19 cellular contexts compared by ENCODE assay signal in the genomic region with DNA sequence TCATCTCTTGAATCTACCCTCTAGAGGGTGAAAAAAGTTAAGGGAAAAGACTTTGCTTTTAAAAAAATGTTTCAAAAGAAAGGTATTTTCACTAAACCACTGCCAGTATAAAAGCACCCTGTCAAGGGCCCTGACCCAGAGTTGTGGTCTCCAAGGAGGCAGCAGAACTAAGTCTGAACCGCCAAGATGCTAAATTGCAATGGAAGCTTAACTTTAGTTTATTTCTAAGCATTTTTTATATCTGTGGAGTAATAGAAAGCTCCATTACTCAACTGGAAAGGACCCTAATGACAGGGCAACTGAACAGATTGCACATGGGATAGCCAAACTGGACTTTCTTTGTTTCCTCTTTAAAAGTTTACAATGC.
DNase-seq lines count a peak whose midpoint lies in the region; ATAC-seq and TF ChIP-seq lines count a peak whose summit lies in the region.
"Had no signal": no experiment of that assay in that cellular context is flagged by ENCODE, and none has a peak within 500 bp of the region (broad histone marks: within the 10 kb centered on the region; RNA-seq: fewer than 3 reads in every experiment).

No MANE protein-coding gene starts in this region.

- H3K23ac ChIP-seq in mesenchymal stem cell (ENCODE audit: low read length in 2 of 2): no peak overlapping the region

- no peak overlapping the region for H3K9ac ChIP-seq in mammary epithelial cell (ENCODE audit: insufficient read depth, low read length)
- peak overlapping the region; percentile 71 for H3K9ac ChIP-seq in mesenchymal stem cell (ENCODE audit: low read length)
- no peak overlapping the region for H3K9ac ChIP-seq in smooth muscle cell (ENCODE audit: low read depth)

- no peak overlapping the region for H3K18ac ChIP-seq in mesenchymal stem cell (ENCODE audit: low read depth in 1 of 2, low read length in 2 of 2)

- DNase-seq in MCF 10A (ENCODE audit: unreplicated experiment) (no peak), mammary epithelial cell (no peak), astrocyte of the hippocampus (ENCODE audit: low read depth, low spot score) (peak; percentile 29), mesenchymal stem cell (no peak), smooth muscle cell (lab: John Stamatoyannopoulos, UW; ENCODE audit: unreplicated experiment) (no peak), Calu3 (no peak), spleen (no peak)
- DNase-seq: activated CD8-positive, alpha-beta memory T cell treated with anti-CD3 and anti-CD28 coated beads for 24 hours; activated T-cell treated with anti-CD3 and anti-CD28 coated beads, Interleukin-2, amount 50 U/mL, for 24 hours; Caco-2; central memory CD4-positive, alpha-beta T cell; erythroblast; ovary; SIG-M5; T-helper 1 cell had no signal

- H3K9me3 ChIP-seq in mammary epithelial cell (replicated peaks; ENCODE audit: insufficient read depth, low read length) (no peaks in the 10 kb centered on the region), mesenchymal stem cell (ENCODE audit: control insufficient read depth, low read length) (no peaks in the 10 kb centered on the region), smooth muscle cell (replicated peaks; ENCODE audit: low read depth) (no peaks in the 10 kb centered on the region), spleen (no peaks in the 10 kb centered on the region)
- H3K9me3 ChIP-seq: BE2C, Caco-2, ovary, upper lobe of left lung had no signal

- H2BK120ac ChIP-seq in mesenchymal stem cell (ENCODE audit: low read depth, low read length): no peak overlapping the region

- no TSS peak for BruUV-seq in MCF 10A (replicated peaks; lab: Mats Ljungman, UMichigan)
- BruUV-seq in mammary epithelial cell (replicated peaks; lab: Mats Ljungman, UMichigan): no TSS peak
- BruUV-seq in Calu3 (replicated peaks; lab: Mats Ljungman, UMichigan): no TSS peak

- no peak overlapping the region for H2AFZ ChIP-seq in mammary epithelial cell (ENCODE audit: low read depth, low read length)
- H2AFZ ChIP-seq in mesenchymal stem cell (ENCODE audit: low read depth, low read length): no peak overlapping the region
- no peak overlapping the region for H2AFZ ChIP-seq in smooth muscle cell (ENCODE audit: low read depth)

- intact Hi-C loops in MCF 10A (cut with micrococcal nuclease): no loop called here
- intact Hi-C loops in mammary epithelial cell (cut with micrococcal nuclease): no loop called here
- intact Hi-C loops in Calu3 (cut with micrococcal nuclease; ENCODE audit: unreplicated experiment): no loop called here
- intact Hi-C loops in spleen (cut with DNase I; ENCODE audit: low total_unique reads): no loop called here

- H3F3A ChIP-seq in smooth muscle cell (ENCODE audit: low read depth): no peaks in the 10 kb centered on the region

- no peak for ATAC-seq in GM18909 (IDR thresholded peaks at IDR 0.05; ENCODE audit: poor library complexity, unreplicated experiment)

- no peaks in the 10 kb centered on the region for H3K36me3 Mint-ChIP-seq in MCF 10A (ENCODE audit: insufficient read depth, unreplicated experiment)
- no peaks in the 10 kb centered on the region for H3K36me3 Mint-ChIP-seq in Calu3 (ENCODE audit: insufficient read depth, unreplicated experiment)

- H3K79me2 ChIP-seq in mammary epithelial cell (ENCODE audit: insufficient read depth, low read length): no peaks in the 10 kb centered on the region
- H3K79me2 ChIP-seq in smooth muscle cell (ENCODE audit: low read depth): no peaks in the 10 kb centered on the region

- no peak for TF ChIP-seq POLR2A in spleen (IDR thresholded peaks at IDR 0.05)

- no peaks in the 10 kb centered on the region for H3K27me3 Mint-ChIP-seq in MCF 10A (ENCODE audit: insufficient read depth, unreplicated experiment)
- H3K27me3 Mint-ChIP-seq in Calu3 (ENCODE audit: unreplicated experiment): no peaks in the 10 kb centered on the region
- H3K27me3 Mint-ChIP-seq: activated T-cell treated with anti-CD3 and anti-CD28 coated beads, Interleukin-2, amount 50 U/mL, for 24 hours had no signal

- H3K79me1 ChIP-seq in mesenchymal stem cell (replicated peaks; ENCODE audit: low read length, poor library complexity, severe bottlenecking): no peaks in the 10 kb centered on the region

- TF ChIP-seq CTCF in MCF 10A (IDR thresholded peaks at IDR 0.05; ENCODE audit: unreplicated experiment) (no peak), mammary epithelial cell (conservative IDR thresholded peaks at IDR 0.05 in 1 of 2, IDR thresholded peaks at IDR 0.05 in 1 of 2; ENCODE audit: extremely low read depth in 1 of 2, insufficient read depth in 1 of 2, low read depth in 1 of 2, low read length in 2 of 2) (no peak), smooth muscle cell (IDR thresholded peaks at IDR 0.05; ENCODE audit: borderline replicate concordance, insufficient read depth, poor library complexity, severe bottlenecking) (no peak), Calu3 (IDR thresholded peaks at IDR 0.05; ENCODE audit: unreplicated experiment) (no peak), spleen (IDR thresholded peaks at IDR 0.05 in 8 of 11, conservative IDR thresholded peaks at IDR 0.05 in 3 of 11) (no peak)

- H4K8ac ChIP-seq in mesenchymal stem cell (ENCODE audit: low read length): no peak overlapping the region

- H3K4ac ChIP-seq in mesenchymal stem cell (ENCODE audit: low read depth in 1 of 2, low read length in 2 of 2): no peak overlapping the region

- H4K20me1 ChIP-seq in mammary epithelial cell (ENCODE audit: insufficient read depth, low read length) (no peaks in the 10 kb centered on the region), smooth muscle cell (ENCODE audit: low read depth) (no peaks in the 10 kb centered on the region)

- no peak overlapping the region for H3K4me3 Mint-ChIP-seq in MCF 10A (ENCODE audit: unreplicated experiment)
- H3K4me3 Mint-ChIP-seq in Calu3 (ENCODE audit: low read depth, unreplicated experiment): no peak overlapping the region
- H3K4me3 Mint-ChIP-seq: activated T-cell treated with anti-CD3 and anti-CD28 coated beads, Interleukin-2, amount 50 U/mL, for 24 hours had no signal

- no peaks in the 10 kb centered on the region for H3K27me3 ChIP-seq in mammary epithelial cell (ENCODE audit: insufficient read depth, low read length)
- no peaks in the 10 kb centered on the region for H3K27me3 ChIP-seq in mesenchymal stem cell (ENCODE audit: control insufficient read depth in 1 of 2, insufficient read depth in 1 of 2, low read length in 2 of 2)
- peaks cover 20% of the 10 kb centered on the region for H3K27me3 ChIP-seq in smooth muscle cell (ENCODE audit: low read depth)
- no peaks in the 10 kb centered on the region for H3K27me3 ChIP-seq in spleen (replicated peaks in 1 of 7)
- H3K27me3 ChIP-seq: ovary, upper lobe of left lung had no signal

- POLR2A ChIA-PET in MCF 10A (lab: Yijun Ruan, JAX): no interaction called here

- H3K4me1 Mint-ChIP-seq in MCF 10A (ENCODE audit: insufficient read depth, unreplicated experiment) (peaks cover 29% of the 10 kb centered on the region), Calu3 (ENCODE audit: low read depth, unreplicated experiment) (no peaks in the 10 kb centered on the region)

- H3K4me1 ChIP-seq in mammary epithelial cell (ENCODE audit: insufficient read depth, low read length) (peaks cover 6% of the 10 kb centered on the region), mesenchymal stem cell (ENCODE audit: control insufficient read depth, insufficient read depth, low read depth, low read length) (peaks cover 5% of the 10 kb centered on the region), smooth muscle cell (ENCODE audit: low read depth) (peaks cover 5% of the 10 kb centered on the region), spleen (no peaks in the 10 kb centered on the region)
- H3K4me1 ChIP-seq: Caco-2, upper lobe of left lung had no signal

- no peak overlapping the region for H2BK15ac ChIP-seq in mesenchymal stem cell (ENCODE audit: low read depth, poor library complexity, severe bottlenecking)

- H3K9me3 Mint-ChIP-seq in MCF 10A (ENCODE audit: unreplicated experiment) (no peaks in the 10 kb centered on the region), Calu3 (ENCODE audit: low read depth, unreplicated experiment) (no peaks in the 10 kb centered on the region)

- in situ Hi-C loops in mammary epithelial cell (cut with MboI; ENCODE audit: low sequenced_read_pairs in 2 of 2): no loop called here

- H3K27ac Mint-ChIP-seq in MCF 10A (ENCODE audit: low read depth, unreplicated experiment) (peak overlapping the region; percentile 94), Calu3 (ENCODE audit: unreplicated experiment) (no peak overlapping the region)
- H3K27ac Mint-ChIP-seq: activated T-cell treated with anti-CD3 and anti-CD28 coated beads, Interleukin-2, amount 50 U/mL, for 24 hours had no signal

- no peak overlapping the region for H2AK5ac ChIP-seq in mesenchymal stem cell (ENCODE audit: low read length, severe bottlenecking)

- dilution Hi-C loops in mammary epithelial cell (cut with HindIII; ENCODE audit: low sequenced_read_pairs): no loop called here

- H3K14ac ChIP-seq in mesenchymal stem cell (ENCODE audit: low read length in 2 of 2): no peak overlapping the region

- H2BK12ac ChIP-seq in mesenchymal stem cell (ENCODE audit: low read length in 2 of 2): no peak overlapping the region

- 100% methylated on average over 1 of the region's 1 CpG for WGBS in mammary epithelial cell (ENCODE audit: low coverage, missing lambda C conversion rate)
- 67% methylated on average over 1 of the region's 1 CpG for WGBS in mesenchymal stem cell
- 71% methylated on average over 1 of the region's 1 CpG for WGBS in smooth muscle cell (ENCODE audit: low lambda C conversion rate)
- WGBS in spleen, 5 donors: 81 to 93% (median 86%) methylated on average over 1 of the region's 1 CpG

- H3K27ac ChIP-seq in mammary epithelial cell (ENCODE audit: insufficient read depth, low read depth, low read length) (no peak overlapping the region), mesenchymal stem cell (ENCODE audit: low read length, poor library complexity, severe bottlenecking) (no peak overlapping the region), smooth muscle cell (ENCODE audit: low read depth) (peak overlapping the region; percentile 2), spleen (no peak overlapping the region)
- H3K27ac ChIP-seq: ovary, upper lobe of left lung had no signal

- H3K36me3 ChIP-seq in mammary epithelial cell (ENCODE audit: insufficient read depth, low read length): peaks cover 3% of the 10 kb centered on the region
- peaks cover 0 to 36% of the 10 kb centered on the region in 2 experiments for H3K36me3 ChIP-seq in mesenchymal stem cell (ENCODE audit: control insufficient read depth in 1 of 2, insufficient read depth in 2 of 2, low read depth in 1 of 2, low read length in 2 of 2)
- no peaks in the 10 kb centered on the region for H3K36me3 ChIP-seq in smooth muscle cell (ENCODE audit: low read depth)
- peaks cover 0 to 13% (median 1%) of the 10 kb centered on the region in 6 donors for H3K36me3 ChIP-seq in spleen
- H3K36me3 ChIP-seq: BE2C, ovary, upper lobe of left lung had no signal

- no peak overlapping the region for H2BK5ac ChIP-seq in mesenchymal stem cell (ENCODE audit: low read depth, low read length, poor library complexity, severe bottlenecking)

- H4K91ac ChIP-seq in mesenchymal stem cell (ENCODE audit: low read length): no peak overlapping the region

- CTCF ChIA-PET in MCF 10A (lab: Yijun Ruan, JAX) (interaction anchor here (1.1 kb wide), 2 partner anchors 63 to 180 kb away, joined by 3 to 4 read pairs; no protein-coding TSS in a partner anchor), mammary epithelial cell (lab: Charles Lee; ENCODE audit: low non-redundant PET) (no interaction called here), Calu3 (lab: Charles Lee) (no interaction called here)

- no peak overlapping the region for H3K4me3 ChIP-seq in mammary epithelial cell (replicated peaks in 1 of 3; ENCODE audit: insufficient read depth in 1 of 3, low read depth in 2 of 3, low read length in 3 of 3)
- H3K4me3 ChIP-seq in mesenchymal stem cell (ENCODE audit: insufficient read depth in 1 of 2, low read depth in 1 of 2, low read length in 2 of 2): peak overlapping the region in 1 of 2 experiments; percentile 25
- no peak overlapping the region for H3K4me3 ChIP-seq in smooth muscle cell
- no peak overlapping the region for H3K4me3 ChIP-seq in spleen
- H3K4me3 ChIP-seq: lung, ovary, upper lobe of left lung had no signal

- no peak overlapping the region for H3K4me2 ChIP-seq in mammary epithelial cell (ENCODE audit: insufficient read depth, low read depth, low read length)
- H3K4me2 ChIP-seq in mesenchymal stem cell (ENCODE audit: low read length, poor library complexity, severe bottlenecking): no peak overlapping the region
- peak overlapping the region; percentile 7 for H3K4me2 ChIP-seq in smooth muscle cell
